In the genomic region with DNA sequence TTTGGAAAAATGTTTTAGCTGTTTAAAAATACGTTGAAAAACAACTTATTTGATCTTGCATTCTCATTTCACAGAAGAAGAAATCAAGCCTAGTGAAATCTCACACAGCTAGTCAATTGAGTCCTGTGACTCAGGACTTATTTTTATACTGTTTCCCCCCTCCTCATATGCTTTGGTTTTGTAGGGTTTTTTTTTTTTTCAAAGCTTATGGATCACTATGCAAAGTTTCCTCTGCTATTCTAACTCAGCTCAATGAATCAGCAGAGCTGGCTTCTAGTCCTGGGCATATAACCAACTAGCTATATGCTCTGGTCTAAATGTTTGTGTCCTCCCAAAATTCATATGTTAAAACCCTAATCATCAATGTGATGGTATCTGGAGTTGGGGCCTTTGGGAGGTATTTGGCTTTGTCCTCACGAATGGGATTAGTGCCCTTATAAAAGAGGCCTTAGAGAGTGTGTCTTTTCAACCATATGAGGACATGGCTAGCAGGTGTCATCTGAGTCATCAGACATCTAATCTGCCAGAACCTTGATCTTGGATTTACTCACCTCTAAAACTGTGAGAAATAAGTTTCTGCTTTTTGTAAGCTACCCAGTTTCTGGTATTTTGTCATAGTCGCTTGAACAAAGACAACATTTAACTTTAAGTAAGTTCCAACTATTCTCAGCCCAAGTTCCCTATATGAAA, we compare ENCODE assay signal across 1 cellular context.
TF ChIP-seq lines count a peak whose summit lies in the region.

No MANE protein-coding gene starts in this region.

TF ChIP-seq in GM23338, 12 proteins besides CTCF, POLR2A, EP300 and RAD21 (continued from another document):
- TF ChIP-seq, protein P1, sequence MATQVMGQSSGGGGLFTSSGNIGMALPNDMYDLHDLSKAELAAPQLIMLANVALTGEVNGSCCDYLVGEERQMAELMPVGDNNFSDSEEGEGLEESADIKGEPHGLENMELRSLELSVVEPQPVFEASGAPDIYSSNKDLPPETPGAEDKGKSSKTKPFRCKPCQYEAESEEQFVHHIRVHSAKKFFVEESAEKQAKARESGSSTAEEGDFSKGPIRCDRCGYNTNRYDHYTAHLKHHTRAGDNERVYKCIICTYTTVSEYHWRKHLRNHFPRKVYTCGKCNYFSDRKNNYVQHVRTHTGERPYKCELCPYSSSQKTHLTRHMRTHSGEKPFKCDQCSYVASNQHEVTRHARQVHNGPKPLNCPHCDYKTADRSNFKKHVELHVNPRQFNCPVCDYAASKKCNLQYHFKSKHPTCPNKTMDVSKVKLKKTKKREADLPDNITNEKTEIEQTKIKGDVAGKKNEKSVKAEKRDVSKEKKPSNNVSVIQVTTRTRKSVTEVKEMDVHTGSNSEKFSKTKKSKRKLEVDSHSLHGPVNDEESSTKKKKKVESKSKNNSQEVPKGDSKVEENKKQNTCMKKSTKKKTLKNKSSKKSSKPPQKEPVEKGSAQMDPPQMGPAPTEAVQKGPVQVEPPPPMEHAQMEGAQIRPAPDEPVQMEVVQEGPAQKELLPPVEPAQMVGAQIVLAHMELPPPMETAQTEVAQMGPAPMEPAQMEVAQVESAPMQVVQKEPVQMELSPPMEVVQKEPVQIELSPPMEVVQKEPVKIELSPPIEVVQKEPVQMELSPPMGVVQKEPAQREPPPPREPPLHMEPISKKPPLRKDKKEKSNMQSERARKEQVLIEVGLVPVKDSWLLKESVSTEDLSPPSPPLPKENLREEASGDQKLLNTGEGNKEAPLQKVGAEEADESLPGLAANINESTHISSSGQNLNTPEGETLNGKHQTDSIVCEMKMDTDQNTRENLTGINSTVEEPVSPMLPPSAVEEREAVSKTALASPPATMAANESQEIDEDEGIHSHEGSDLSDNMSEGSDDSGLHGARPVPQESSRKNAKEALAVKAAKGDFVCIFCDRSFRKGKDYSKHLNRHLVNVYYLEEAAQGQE (IDR thresholded peaks at IDR 0.05; ENCODE audit: unreplicated experiment), result no peak
- TF ChIP-seq, protein P2, sequence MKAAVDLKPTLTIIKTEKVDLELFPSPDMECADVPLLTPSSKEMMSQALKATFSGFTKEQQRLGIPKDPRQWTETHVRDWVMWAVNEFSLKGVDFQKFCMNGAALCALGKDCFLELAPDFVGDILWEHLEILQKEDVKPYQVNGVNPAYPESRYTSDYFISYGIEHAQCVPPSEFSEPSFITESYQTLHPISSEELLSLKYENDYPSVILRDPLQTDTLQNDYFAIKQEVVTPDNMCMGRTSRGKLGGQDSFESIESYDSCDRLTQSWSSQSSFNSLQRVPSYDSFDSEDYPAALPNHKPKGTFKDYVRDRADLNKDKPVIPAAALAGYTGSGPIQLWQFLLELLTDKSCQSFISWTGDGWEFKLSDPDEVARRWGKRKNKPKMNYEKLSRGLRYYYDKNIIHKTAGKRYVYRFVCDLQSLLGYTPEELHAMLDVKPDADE (IDR thresholded peaks at IDR 0.05), result no peak
- no peak for TF ChIP-seq JUNB (IDR thresholded peaks at IDR 0.05; ENCODE audit: unreplicated experiment)
- no peak for TF ChIP-seq POLR2AphosphoS5 (IDR thresholded peaks at IDR 0.05; ENCODE audit: low read depth)
- no peak for TF ChIP-seq ZNF114 (CRISPR knock-in tag; IDR thresholded peaks at IDR 0.05)
- no peak for TF ChIP-seq NANOG (IDR thresholded peaks at IDR 0.05; ENCODE audit: borderline replicate concordance)
- TF ChIP-seq ZNF331 (CRISPR knock-in tag; IDR thresholded peaks at IDR 0.05; ENCODE audit: low read depth), result no peak
